Comparison of ENCODE assay signal across 1 cellular context in genomic region chr2:69829243-69830044, GRCh38.
TF ChIP-seq lines count a peak whose summit lies in the region.

Gene GMCL1, plus strand, starts transcription at chr2:69829660. Its CDS starts 233 bp downstream, at chr2:69829893.

TF ChIP-seq in HepG2, 621 proteins besides CTCF, POLR2A, EP300 and RAD21 (continued from another document and continues in another):
- peak; percentile 78; the same call in 1 of the 2 replicates for TF ChIP-seq HIC2 (CRISPR knock-in tag; IDR thresholded peaks at IDR 0.05; ENCODE audit: low read depth)
- peak; percentile 60 for TF ChIP-seq NFYB (CRISPR knock-in tag; IDR thresholded peaks at IDR 0.05)
- TF ChIP-seq SPEN (CRISPR knock-in tag; IDR thresholded peaks at IDR 0.05; ENCODE audit: low read depth): peak; percentile 99
- TF ChIP-seq HES4 (CRISPR knock-in tag; IDR thresholded peaks at IDR 0.05; ENCODE audit: borderline replicate concordance): peak; percentile 72
- no peak for TF ChIP-seq PTBP1 (IDR thresholded peaks at IDR 0.05; ENCODE audit: low read depth, low read length, poor library complexity, severe bottlenecking)
- no peak for TF ChIP-seq CBX2 (IDR thresholded peaks at IDR 0.05; ENCODE audit: low read depth, low read length)
- peak; percentile 69; the same call in 1 of the 2 replicates for TF ChIP-seq CBX2 (CRISPR knock-in tag; IDR thresholded peaks at IDR 0.05; ENCODE audit: low read depth)
- peak; percentile 78; the same call in 1 of the 2 replicates for TF ChIP-seq SETDB1 (CRISPR knock-in tag; IDR thresholded peaks at IDR 0.05; ENCODE audit: borderline replicate concordance)
- peak; percentile 85; the same call in 1 of the 2 replicates for TF ChIP-seq ZNF792 (CRISPR knock-in tag; IDR thresholded peaks at IDR 0.05)
- TF ChIP-seq TCF7 (IDR thresholded peaks at IDR 0.05; ENCODE audit: low read depth): no peak
- peak; percentile 90 for TF ChIP-seq ZXDC (CRISPR knock-in tag; IDR thresholded peaks at IDR 0.05)
- no peak for TF ChIP-seq EHMT2 (IDR thresholded peaks at IDR 0.05; ENCODE audit: borderline replicate concordance, low read depth, low read length)
- TF ChIP-seq ZNF282 (IDR thresholded peaks at IDR 0.05; ENCODE audit: partially characterized antibody): no peak
- peak; percentile 73; the same call in 1 of the 2 replicates for TF ChIP-seq ZNF878 (CRISPR knock-in tag; IDR thresholded peaks at IDR 0.05)
- no peak; the same call in 1 of the 2 replicates for TF ChIP-seq FOXJ3 (CRISPR knock-in tag; IDR thresholded peaks at IDR 0.05; ENCODE audit: borderline replicate concordance)
- no peak; the same call in 1 of the 2 replicates for TF ChIP-seq TP53 (CRISPR knock-in tag; conservative IDR thresholded peaks at IDR 0.05)
- TF ChIP-seq MBNL3 (CRISPR knock-in tag; conservative IDR thresholded peaks at IDR 0.05): no peak
- TF ChIP-seq ZNF18 (CRISPR knock-in tag; IDR thresholded peaks at IDR 0.05; ENCODE audit: insufficient replicate concordance): no peak
- TF ChIP-seq FOSL1 (CRISPR knock-in tag; IDR thresholded peaks at IDR 0.05; ENCODE audit: borderline replicate concordance): no peak
- peak; percentile 48; the same call in 1 of the 2 replicates for TF ChIP-seq GTF2F1 (IDR thresholded peaks at IDR 0.05; ENCODE audit: low read length)
- peak; percentile 99; the same call in 1 of the 2 replicates for TF ChIP-seq KLF11 (CRISPR knock-in tag; IDR thresholded peaks at IDR 0.05)
- TF ChIP-seq, protein P1, sequence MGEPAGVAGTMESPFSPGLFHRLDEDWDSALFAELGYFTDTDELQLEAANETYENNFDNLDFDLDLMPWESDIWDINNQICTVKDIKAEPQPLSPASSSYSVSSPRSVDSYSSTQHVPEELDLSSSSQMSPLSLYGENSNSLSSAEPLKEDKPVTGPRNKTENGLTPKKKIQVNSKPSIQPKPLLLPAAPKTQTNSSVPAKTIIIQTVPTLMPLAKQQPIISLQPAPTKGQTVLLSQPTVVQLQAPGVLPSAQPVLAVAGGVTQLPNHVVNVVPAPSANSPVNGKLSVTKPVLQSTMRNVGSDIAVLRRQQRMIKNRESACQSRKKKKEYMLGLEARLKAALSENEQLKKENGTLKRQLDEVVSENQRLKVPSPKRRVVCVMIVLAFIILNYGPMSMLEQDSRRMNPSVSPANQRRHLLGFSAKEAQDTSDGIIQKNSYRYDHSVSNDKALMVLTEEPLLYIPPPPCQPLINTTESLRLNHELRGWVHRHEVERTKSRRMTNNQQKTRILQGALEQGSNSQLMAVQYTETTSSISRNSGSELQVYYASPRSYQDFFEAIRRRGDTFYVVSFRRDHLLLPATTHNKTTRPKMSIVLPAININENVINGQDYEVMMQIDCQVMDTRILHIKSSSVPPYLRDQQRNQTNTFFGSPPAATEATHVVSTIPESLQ (CRISPR knock-in tag; conservative IDR thresholded peaks at IDR 0.05): 0 out of 2 replicates have a peak, but pooled peaks have one; percentile 64
- TF ChIP-seq MLLT10 (CRISPR knock-in tag; IDR thresholded peaks at IDR 0.05): no peak
- peak; percentile 99 for TF ChIP-seq POLR2AphosphoS5 (IDR thresholded peaks at IDR 0.05; ENCODE audit: low read depth, low read length)
- TF ChIP-seq, protein P2, sequence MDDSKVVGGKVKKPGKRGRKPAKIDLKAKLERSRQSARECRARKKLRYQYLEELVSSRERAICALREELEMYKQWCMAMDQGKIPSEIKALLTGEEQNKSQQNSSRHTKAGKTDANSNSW (CRISPR knock-in tag; IDR thresholded peaks at IDR 0.05; ENCODE audit: borderline replicate concordance): peak; percentile 96
- TF ChIP-seq, protein P3, sequence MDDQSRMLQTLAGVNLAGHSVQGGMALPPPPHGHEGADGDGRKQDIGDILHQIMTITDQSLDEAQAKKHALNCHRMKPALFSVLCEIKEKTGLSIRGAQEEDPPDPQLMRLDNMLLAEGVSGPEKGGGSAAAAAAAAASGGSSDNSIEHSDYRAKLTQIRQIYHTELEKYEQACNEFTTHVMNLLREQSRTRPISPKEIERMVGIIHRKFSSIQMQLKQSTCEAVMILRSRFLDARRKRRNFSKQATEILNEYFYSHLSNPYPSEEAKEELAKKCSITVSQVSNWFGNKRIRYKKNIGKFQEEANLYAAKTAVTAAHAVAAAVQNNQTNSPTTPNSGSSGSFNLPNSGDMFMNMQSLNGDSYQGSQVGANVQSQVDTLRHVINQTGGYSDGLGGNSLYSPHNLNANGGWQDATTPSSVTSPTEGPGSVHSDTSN (CRISPR knock-in tag; IDR thresholded peaks at IDR 0.05; ENCODE audit: borderline replicate concordance): no peak
- TF ChIP-seq ZNF543 (CRISPR knock-in tag; IDR thresholded peaks at IDR 0.05): no peak; the same call in 1 of the 2 replicates
- TF ChIP-seq ZNF20 (CRISPR knock-in tag; IDR thresholded peaks at IDR 0.05): no peak
- peak; percentile 98 for TF ChIP-seq JARID2 (CRISPR knock-in tag; IDR thresholded peaks at IDR 0.05; ENCODE audit: insufficient replicate concordance)
- peak; percentile 68; the same call in 1 of the 2 replicates for TF ChIP-seq ZNF281 (CRISPR knock-in tag; IDR thresholded peaks at IDR 0.05; ENCODE audit: borderline replicate concordance)
- peak; percentile 99 for TF ChIP-seq ZNF605 (CRISPR knock-in tag; IDR thresholded peaks at IDR 0.05)
- TF ChIP-seq ZNF550 (CRISPR knock-in tag; IDR thresholded peaks at IDR 0.05; ENCODE audit: borderline replicate concordance): no peak
- peak; percentile 96 for TF ChIP-seq HOXA7 (CRISPR knock-in tag; IDR thresholded peaks at IDR 0.05)
- TF ChIP-seq HOXD1 (CRISPR knock-in tag; IDR thresholded peaks at IDR 0.05): no peak; the same call in 1 of the 2 replicates
- no peak; the same call in 1 of the 2 replicates for TF ChIP-seq DMTF1 (CRISPR knock-in tag; IDR thresholded peaks at IDR 0.05)
- peak; percentile 74; the same call in 1 of the 2 replicates for TF ChIP-seq ZNF598 (CRISPR knock-in tag; IDR thresholded peaks at IDR 0.05; ENCODE audit: borderline replicate concordance)
- peak; percentile 94 for TF ChIP-seq ZNF709 (CRISPR knock-in tag; IDR thresholded peaks at IDR 0.05)
- TF ChIP-seq ZNF136 (CRISPR knock-in tag; IDR thresholded peaks at IDR 0.05; ENCODE audit: low read depth): peak; percentile 96; the same call in 1 of the 2 replicates
- TF ChIP-seq ZNF562 (CRISPR knock-in tag; IDR thresholded peaks at IDR 0.05; ENCODE audit: borderline replicate concordance): no peak
- TF ChIP-seq MATR3 (CRISPR knock-in tag; IDR thresholded peaks at IDR 0.05): no peak
- peak; percentile 88; the same call in 1 of the 2 replicates for TF ChIP-seq PRMT3 (CRISPR knock-in tag; IDR thresholded peaks at IDR 0.05; ENCODE audit: borderline replicate concordance, low read depth)
- peak; percentile 99 for TF ChIP-seq IKZF5 (CRISPR knock-in tag; IDR thresholded peaks at IDR 0.05)
- TF ChIP-seq, protein P4, sequence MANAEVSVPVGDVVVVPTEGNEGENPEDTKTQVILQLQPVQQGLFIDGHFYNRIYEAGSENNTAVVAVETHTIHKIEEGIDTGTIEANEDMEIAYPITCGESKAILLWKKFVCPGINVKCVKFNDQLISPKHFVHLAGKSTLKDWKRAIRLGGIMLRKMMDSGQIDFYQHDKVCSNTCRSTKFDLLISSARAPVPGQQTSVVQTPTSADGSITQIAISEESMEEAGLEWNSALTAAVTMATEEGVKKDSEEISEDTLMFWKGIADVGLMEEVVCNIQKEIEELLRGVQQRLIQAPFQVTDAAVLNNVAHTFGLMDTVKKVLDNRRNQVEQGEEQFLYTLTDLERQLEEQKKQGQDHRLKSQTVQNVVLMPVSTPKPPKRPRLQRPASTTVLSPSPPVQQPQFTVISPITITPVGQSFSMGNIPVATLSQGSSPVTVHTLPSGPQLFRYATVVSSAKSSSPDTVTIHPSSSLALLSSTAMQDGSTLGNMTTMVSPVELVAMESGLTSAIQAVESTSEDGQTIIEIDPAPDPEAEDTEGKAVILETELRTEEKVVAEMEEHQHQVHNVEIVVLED (CRISPR knock-in tag; IDR thresholded peaks at IDR 0.05; ENCODE audit: borderline replicate concordance): peak; percentile 99
